In genomic region chr10:87658383-87658795, GRCh38 we compare ENCODE assay signal across 16 cellular contexts. TPM values are rescaled to one million over a fixed set of nuclear protein-coding genes. Genes with fewer than 3 reads are reported as not detected.
DNase-seq lines count a peak whose midpoint lies in the region; ATAC-seq and TF ChIP-seq lines count a peak whose summit lies in the region.
"Had no signal": no experiment of that assay in that cellular context is flagged by ENCODE, and none has a peak within 500 bp of the region (broad histone marks: within the 10 kb centered on the region; RNA-seq: fewer than 3 reads in every experiment).

No MANE protein-coding gene starts in this region.

- H3K4me3 ChIP-seq in SJSA1 (no peak overlapping the region), lower leg skin (ENCODE audit: low read depth, poor library complexity, severe bottlenecking) (no peak overlapping the region)
- H3K4me3 ChIP-seq: mucosa of descending colon had no signal

- H3K36me3 ChIP-seq in SJSA1 = peaks cover 3% of the 10 kb centered on the region; the same call in 1 of the 2 replicates
- H3K36me3 ChIP-seq: BE2C, tibial nerve had no signal

- ATAC-seq in HG03095 (IDR thresholded peaks at IDR 0.05; ENCODE audit: unreplicated experiment) (no peak), GM21381 (IDR thresholded peaks at IDR 0.05; ENCODE audit: unreplicated experiment) (no peak)
- ATAC-seq: mucosa of descending colon, right cardiac atrium had no signal

- in situ Hi-C loops in ACHN (cut with HindIII; ENCODE audit: low pct_ligation_motif_present, low pct_unique_long_range_greater_than_20kb, low sequenced_read_pairs) = loop anchor here (25.0 kb wide), 1 partner anchor 104 kb away; no protein-coding TSS in a partner anchor

- peaks cover 52% of the 10 kb centered on the region for H3K4me1 ChIP-seq in SJSA1 (replicated peaks)
- H3K4me1 ChIP-seq: BE2C had no signal

- intact Hi-C loops in lower leg skin (cut with DNase I; ENCODE audit: low total_unique reads) = no loop called here

- DNase-seq in ACHN (peak; percentile 18), HK-2 (ENCODE audit: unreplicated experiment) (peak; percentile 39), SJSA1 (ENCODE audit: low read depth in 1 of 2, low spot score in 2 of 2) (peak in 1 of 2 experiments; percentile 45), left kidney (ENCODE audit: low read depth, low spot score) (peak; percentile 63), lower leg skin (ENCODE audit: low spot score in 2 of 2) (no peak)
- DNase-seq in activated CD8-positive, alpha-beta memory T cell treated with anti-CD3 and anti-CD28 coated beads for 24 hours = no peak
- DNase-seq: activated naive CD4-positive, alpha-beta T cell treated with anti-CD3 and anti-CD28 coated beads, Interleukin-2, amount 50 U/mL, for 16 hours; BE2C; dorsolateral prefrontal cortex; GOT3; KBM-7; right cardiac atrium had no signal

- no peak for TF ChIP-seq POLR2A in lower leg skin (IDR thresholded peaks at IDR 0.05)

- H3K27ac ChIP-seq in SJSA1 = peak overlapping the region; percentile 84

- H3K9me3 ChIP-seq in SJSA1 (replicated peaks) = no peaks in the 10 kb centered on the region
- H3K9me3 ChIP-seq: BE2C, mucosa of descending colon, tibial nerve had no signal

- 81 to 84% methylated on average over 5 of the region's 5 CpGs for WGBS in lower leg skin, 2 donors

- H3K27me3 ChIP-seq in SJSA1 (replicated peaks) = no peaks in the 10 kb centered on the region
- H3K27me3 ChIP-seq: tibial nerve had no signal

- no peak for TF ChIP-seq CTCF in lower leg skin (IDR thresholded peaks at IDR 0.05)

RNA-seq across cellular contexts. Expression of gene PAPSS2, which starts 1.3 kb away (rescaled TPM):
- 53.9 and 76.3 TPM in 2 replicates for total RNA-seq in SJSA1 (2014; rRNA removed; shearing (Covaris generic))
- 1 to 10 TPM; 2.2 to 5.1 (median 4.5) TPM for total RNA-seq in lower leg skin

Comparison
In these comparisons a context has a peak if more than half of its experiments do, and no peak if none do; other contexts are left out.
1. DNase-seq: peak in ACHN (single experiment), HK-2 (single experiment) and left kidney (single experiment); none in lower leg skin (0 of 2) and activated CD8-positive, alpha-beta memory T cell treated with anti-CD3 and anti-CD28 coated beads for 24 hours (single experiment).